ENCODE assay signal across 19 cellular contexts in the genomic region with DNA sequence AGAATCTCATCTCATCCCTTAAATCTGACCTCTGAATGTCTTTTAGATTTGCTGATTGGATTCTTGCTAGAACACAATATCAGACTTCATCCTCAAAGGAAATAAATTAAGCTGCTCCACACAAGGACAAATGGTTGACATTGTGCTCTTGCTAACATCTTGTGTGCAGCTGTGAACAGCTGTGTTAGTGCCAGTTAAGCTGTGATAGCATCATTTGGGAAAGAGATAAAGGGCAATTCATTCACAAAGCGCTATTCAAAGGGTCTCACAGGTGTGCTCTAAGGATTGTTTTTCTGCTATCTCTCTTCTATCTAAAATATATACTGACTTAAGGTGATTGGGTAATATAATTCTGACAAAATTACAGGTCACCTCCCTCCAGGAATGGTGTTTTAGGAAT.
DNase-seq lines count a peak whose midpoint lies in the region; ATAC-seq and TF ChIP-seq lines count a peak whose summit lies in the region.
"Had no signal": no experiment of that assay in that cellular context is flagged by ENCODE, and none has a peak within 500 bp of the region (broad histone marks: within the 10 kb centered on the region; RNA-seq: fewer than 3 reads in every experiment).

No MANE protein-coding gene starts in this region.

- no peak overlapping the region for H3K23ac ChIP-seq in mesendoderm (ENCODE audit: low read length)

- H2BK120ac ChIP-seq in mesendoderm (ENCODE audit: low read depth, low read length) = no peak overlapping the region

- H3K4me1 ChIP-seq in SJCRH30 = peaks cover 20% of the 10 kb centered on the region
- no peaks in the 10 kb centered on the region for H3K4me1 ChIP-seq in mesendoderm (ENCODE audit: control insufficient read depth, low read depth, low read length)
- no peaks in the 10 kb centered on the region for H3K4me1 ChIP-seq in breast epithelium
- H3K4me1 ChIP-seq: BE2C; BLaER1 treated with 17β-estradiol and CSF1 and Interleukin-3, amounts not matched to agents 10 nM and 100 nM had no signal

- TF ChIP-seq CTCF in breast epithelium (IDR thresholded peaks at IDR 0.05) = no peak

- H3K4ac ChIP-seq in mesendoderm (ENCODE audit: low read depth, low read length) = no peak overlapping the region

- no peaks in the 10 kb centered on the region for H3K9me3 ChIP-seq in SJCRH30 (replicated peaks)
- no peaks in the 10 kb centered on the region for H3K9me3 ChIP-seq in breast epithelium
- H3K9me3 ChIP-seq: BE2C had no signal

- no peak overlapping the region for H3K56ac ChIP-seq in mesendoderm (ENCODE audit: low read length)

- no peak overlapping the region for H4K5ac ChIP-seq in mesendoderm (ENCODE audit: low read length)

- H3K36me3 ChIP-seq in SJCRH30 (no peaks in the 10 kb centered on the region), mesendoderm (ENCODE audit: control insufficient read depth, insufficient read depth, low read length) (no peaks in the 10 kb centered on the region), breast epithelium (no peaks in the 10 kb centered on the region)
- H3K36me3 ChIP-seq: BE2C; BLaER1 treated with 17β-estradiol and CSF1 and Interleukin-3, amounts not matched to agents 10 nM and 100 nM had no signal

- H3K18ac ChIP-seq in mesendoderm (ENCODE audit: low read length) = no peak overlapping the region

- DNase-seq in Ammon's horn (ENCODE audit: low spot score) (peak; percentile 11), SJCRH30 (peak; percentile 14 to 69), mesendoderm (peak; percentile 64), pons (ENCODE audit: low spot score) (peak; percentile 12), breast epithelium (ENCODE audit: low spot score in 2 of 2) (no peak), HK-2 (ENCODE audit: unreplicated experiment) (no peak)
- DNase-seq: BE2C; CD4-positive, alpha-beta T cell; CD8-positive, alpha-beta memory T cell; DMS 273 treated with DMSO at 0.1 percent for 48 hours; DMS79; GF-D8; GM23248; H7 had no signal

- WGBS in mesendoderm (ENCODE audit: extremely low coverage, insufficient coverage, low lambda C conversion rate) = no CpG with 5 or more reads among the region's 1 CpG

- ATAC-seq in HG03520 (IDR thresholded peaks at IDR 0.05; ENCODE audit: unreplicated experiment) (no peak), HG03378 (IDR thresholded peaks at IDR 0.05; ENCODE audit: unreplicated experiment) (no peak)
- ATAC-seq: HCT116 had no signal

- H3K27ac ChIP-seq in SJCRH30 (peak overlapping the region; percentile 60), mesendoderm (ENCODE audit: low read depth, low read length) (no peak overlapping the region), breast epithelium (no peak overlapping the region)
- H3K27ac ChIP-seq: 22Rv1; BLaER1 treated with 17β-estradiol and CSF1 and Interleukin-3, amounts not matched to agents 10 nM and 100 nM; GM23248 had no signal

- H3K4me3 ChIP-seq in SJCRH30 = no peak overlapping the region
- no peak overlapping the region for H3K4me3 ChIP-seq in mesendoderm (ENCODE audit: low read length)
- H3K4me3 ChIP-seq in breast epithelium = no peak overlapping the region
- H3K4me3 ChIP-seq: BLaER1 treated with 17β-estradiol and CSF1 and Interleukin-3, amounts not matched to agents 10 nM and 100 nM; GM23248 had no signal

- H3K4me2 ChIP-seq in mesendoderm (ENCODE audit: low read length) = no peak overlapping the region

- TF ChIP-seq POLR2A in breast epithelium (IDR thresholded peaks at IDR 0.05) = no peak

- H3K27me3 ChIP-seq in SJCRH30 (no peaks in the 10 kb centered on the region), mesendoderm (ENCODE audit: insufficient read depth, low read length, poor library complexity) (no peaks in the 10 kb centered on the region), breast epithelium (no peaks in the 10 kb centered on the region)
- H3K27me3 ChIP-seq: BE2C; BLaER1 treated with 17β-estradiol and CSF1 and Interleukin-3, amounts not matched to agents 10 nM and 100 nM had no signal

- no peak overlapping the region for H2AK5ac ChIP-seq in mesendoderm (ENCODE audit: low read length)

- H2BK5ac ChIP-seq in mesendoderm (ENCODE audit: low read length) = no peak overlapping the region

- H4K8ac ChIP-seq in mesendoderm (ENCODE audit: low read depth, low read length) = no peak overlapping the region

- H3K79me1 ChIP-seq in mesendoderm (ENCODE audit: low read length) = no peaks in the 10 kb centered on the region

- intact Hi-C loops in breast epithelium (cut with DNase I; ENCODE audit: low total_unique reads) = no loop called here

- no peaks in the 10 kb centered on the region for H3K79me2 ChIP-seq in mesendoderm (ENCODE audit: control insufficient read depth, insufficient read depth, low read length)

- H3K9ac ChIP-seq in mesendoderm (ENCODE audit: low read length) = no peak overlapping the region
- H3K9ac ChIP-seq: BLaER1 treated with 17β-estradiol and CSF1 and Interleukin-3, amounts not matched to agents 10 nM and 100 nM; GM23248 had no signal

- H2BK15ac ChIP-seq in mesendoderm (replicated peaks; ENCODE audit: low read depth) = no peak overlapping the region

Comparison
In these comparisons a context has a peak if more than half of its experiments do, and no peak if none do; other contexts are left out.
1. DNase-seq: peak in Ammon's horn (single experiment), SJCRH30 (2 of 2), mesendoderm (single experiment) and pons (single experiment); none in breast epithelium (0 of 2) and HK-2 (single experiment).